1 cellular context compared by ENCODE assay signal in genomic region chr6:44341095-44341890, GRCh38.
TF ChIP-seq lines count a peak whose summit lies in the region.

No MANE protein-coding gene starts in this region.

TF ChIP-seq in GM23338, 12 proteins besides CTCF, POLR2A, EP300 and RAD21 (continued from another document):
- TF ChIP-seq ZNF462 (CRISPR knock-in tag; IDR thresholded peaks at IDR 0.05) = no peak
- TF ChIP-seq REST (IDR thresholded peaks at IDR 0.05; ENCODE audit: unreplicated experiment) = no peak
- TF ChIP-seq POLR2AphosphoS5 (IDR thresholded peaks at IDR 0.05; ENCODE audit: low read depth) = no peak
- no peak for TF ChIP-seq CREB1 (CRISPR knock-in tag; IDR thresholded peaks at IDR 0.05; ENCODE audit: low read depth)
- TF ChIP-seq ZNF114 (CRISPR knock-in tag; IDR thresholded peaks at IDR 0.05) = no peak
- TF ChIP-seq NANOG (IDR thresholded peaks at IDR 0.05; ENCODE audit: borderline replicate concordance) = no peak
- no peak for TF ChIP-seq STAT1 (IDR thresholded peaks at IDR 0.05; ENCODE audit: unreplicated experiment)
- TF ChIP-seq EZH2phosphoT487 (IDR thresholded peaks at IDR 0.05; ENCODE audit: unreplicated experiment) = no peak
- no peak for TF ChIP-seq ETS1 (IDR thresholded peaks at IDR 0.05)
